Comparison of ENCODE assay signal across 25 cellular contexts in genomic region chr3:73964818-73965217, GRCh38.
A peak's percentile ranks its signal among the peaks of the same experiment; 100 is the strongest.
DNase-seq lines count a peak whose midpoint lies in the region; ATAC-seq, FAIRE-seq and TF ChIP-seq lines count a peak whose summit lies in the region.
"Had no signal": no experiment of that assay in that cellular context is flagged by ENCODE, and none has a peak within 500 bp of the region (broad histone marks: within the 10 kb centered on the region; RNA-seq: fewer than 3 reads in every experiment).

No MANE protein-coding gene starts in this region.

- H2AFZ ChIP-seq in HepG2 (ENCODE audit: low read length) (no peak overlapping the region), K562 (ENCODE audit: low read depth, low read length) (no peak overlapping the region), hepatocyte (no peak overlapping the region), mesenchymal stem cell (ENCODE audit: low read depth, low read length) (no peak overlapping the region)

- no peak overlapping the region for H2BK120ac ChIP-seq in mesenchymal stem cell (ENCODE audit: low read depth, low read length)

- H3K4ac ChIP-seq in mesenchymal stem cell (ENCODE audit: low read depth in 1 of 2, low read length in 2 of 2): no peak overlapping the region

- no peak overlapping the region for H2AK5ac ChIP-seq in mesenchymal stem cell (ENCODE audit: low read length, severe bottlenecking)

- H4K91ac ChIP-seq in mesenchymal stem cell (ENCODE audit: low read length): no peak overlapping the region

- no peaks in the 10 kb centered on the region for H3K9me2 ChIP-seq in hepatocyte (replicated peaks; ENCODE audit: insufficient read depth)

- no peak overlapping the region for H3K4me2 ChIP-seq in HepG2 (ENCODE audit: low read depth, low read length)
- no peak overlapping the region for H3K4me2 ChIP-seq in K562 (ENCODE audit: insufficient read depth, low read length)
- peak overlapping the region; percentile 17 for H3K4me2 ChIP-seq in hepatocyte
- no peak overlapping the region for H3K4me2 ChIP-seq in mesenchymal stem cell (ENCODE audit: low read length, poor library complexity, severe bottlenecking)
- H3K4me2 ChIP-seq: A549; BLaER1 treated with 17β-estradiol and CSF1 and Interleukin-3, amounts not matched to agents 10 nM and 100 nM had no signal

- H3K79me2 ChIP-seq in HepG2 (ENCODE audit: insufficient read depth, low read length): no peaks in the 10 kb centered on the region
- H3K79me2 ChIP-seq in K562 (ENCODE audit: control insufficient read depth, insufficient read depth, low read length): no peaks in the 10 kb centered on the region
- H3K79me2 ChIP-seq in hepatocyte: no peaks in the 10 kb centered on the region

- no peak for TF ChIP-seq EP300 in HepG2 (IDR thresholded peaks at IDR 0.05; ENCODE audit: low read depth in 2 of 2, low read length in 2 of 2)
- TF ChIP-seq EP300 in HepG2 (CRISPR knock-in tag; IDR thresholded peaks at IDR 0.05; ENCODE audit: borderline replicate concordance): no peak
- TF ChIP-seq EP300 in K562 (IDR thresholded peaks at IDR 0.05; ENCODE audit: low read length): no peak

- no peak overlapping the region for H2BK12ac ChIP-seq in mesenchymal stem cell (ENCODE audit: low read length in 2 of 2)

- no peaks in the 10 kb centered on the region for H4K20me1 ChIP-seq in HepG2 (ENCODE audit: insufficient read depth, low read length)
- no peaks in the 10 kb centered on the region for H4K20me1 ChIP-seq in K562 (replicated peaks; ENCODE audit: control insufficient read depth, insufficient read depth, low read length)
- no peaks in the 10 kb centered on the region for H4K20me1 ChIP-seq in hepatocyte (ENCODE audit: insufficient read depth, poor library complexity, severe bottlenecking)
- H4K20me1 ChIP-seq: BLaER1 treated with 17β-estradiol and CSF1 and Interleukin-3, amounts not matched to agents 10 nM and 100 nM had no signal

- H3K27me3 ChIP-seq in HepG2 (ENCODE audit: control insufficient read depth in 1 of 2, insufficient read depth in 2 of 2, low read length in 2 of 2) (no peaks in the 10 kb centered on the region), right lobe of liver (no peaks in the 10 kb centered on the region), K562 (ENCODE audit: control insufficient read depth in 2 of 2, insufficient read depth in 2 of 2, low read length in 2 of 2) (no peaks in the 10 kb centered on the region), hepatocyte (no peaks in the 10 kb centered on the region), mesenchymal stem cell (ENCODE audit: control insufficient read depth in 1 of 2, insufficient read depth in 1 of 2, low read length in 2 of 2) (peaks cover 0 to 4% of the 10 kb centered on the region in 2 experiments)
- no peaks in the 10 kb centered on the region for H3K27me3 ChIP-seq in effector memory CD4-positive, alpha-beta T cell (replicated peaks; ENCODE audit: control insufficient read depth, insufficient read depth, low read length, poor library complexity, severe bottlenecking)
- H3K27me3 ChIP-seq: BLaER1 treated with 17β-estradiol and CSF1 and Interleukin-3, amounts not matched to agents 10 nM and 100 nM had no signal

- no peak overlapping the region for H3K14ac ChIP-seq in mesenchymal stem cell (ENCODE audit: low read length in 2 of 2)

- no peaks in the 10 kb centered on the region for H3K36me3 ChIP-seq in HepG2 (replicated peaks in 1 of 2; ENCODE audit: control insufficient read depth in 1 of 2, insufficient read depth in 2 of 2, low read length in 2 of 2)
- no peaks in the 10 kb centered on the region for H3K36me3 ChIP-seq in right lobe of liver
- H3K36me3 ChIP-seq in K562 (ENCODE audit: control insufficient read depth, insufficient read depth, low read length): no peaks in the 10 kb centered on the region
- no peaks in the 10 kb centered on the region for H3K36me3 ChIP-seq in hepatocyte (replicated peaks; ENCODE audit: insufficient read depth, low read depth)
- H3K36me3 ChIP-seq in mesenchymal stem cell (ENCODE audit: control insufficient read depth in 1 of 2, insufficient read depth in 2 of 2, low read depth in 1 of 2, low read length in 2 of 2): no peaks in the 10 kb centered on the region
- no peaks in the 10 kb centered on the region for H3K36me3 ChIP-seq in effector memory CD4-positive, alpha-beta T cell (ENCODE audit: control insufficient read depth, insufficient read depth, low read length)
- H3K36me3 ChIP-seq: BLaER1 treated with 17β-estradiol and CSF1 and Interleukin-3, amounts not matched to agents 10 nM and 100 nM had no signal

- no peaks in the 10 kb centered on the region for H3K79me1 ChIP-seq in mesenchymal stem cell (replicated peaks; ENCODE audit: low read length, poor library complexity, severe bottlenecking)

- H3K18ac ChIP-seq in mesenchymal stem cell (ENCODE audit: low read depth in 1 of 2, low read length in 2 of 2): no peak overlapping the region

- H3K9me3 ChIP-seq in HepG2 (ENCODE audit: low read length) (no peaks in the 10 kb centered on the region; the same call in 1 of the 2 replicates), right lobe of liver (peaks cover 0 to 2% (median under 1%) of the 10 kb centered on the region in 4 donors), K562 (replicated peaks; ENCODE audit: control insufficient read depth, insufficient read depth, low read depth, low read length) (no peaks in the 10 kb centered on the region), hepatocyte (ENCODE audit: low read depth) (no peaks in the 10 kb centered on the region), mesenchymal stem cell (ENCODE audit: control insufficient read depth, low read length) (peaks cover 19% of the 10 kb centered on the region)
- H3K9me3 ChIP-seq in effector memory CD4-positive, alpha-beta T cell (ENCODE audit: control insufficient read depth, low read length): no peaks in the 10 kb centered on the region
- H3K9me3 ChIP-seq: Caco-2 had no signal

- in situ Hi-C loops in HepG2 (cut with HindIII; ENCODE audit: extremely low pct_ligation_motif_present, low pct_unique_long_range_greater_than_20kb) (no loop called here), K562 (cut with MboI) (no loop called here)

- peak overlapping the region; percentile 31 for H2BK5ac ChIP-seq in mesenchymal stem cell (ENCODE audit: low read depth, low read length, poor library complexity, severe bottlenecking)

- TF ChIP-seq CTCF in HepG2 (CRISPR knock-in tag; IDR thresholded peaks at IDR 0.05) (no peak), right lobe of liver (IDR thresholded peaks at IDR 0.05) (no peak), K562 (IDR thresholded peaks at IDR 0.05 in 2 of 3, conservative IDR thresholded peaks at IDR 0.05 in 1 of 3; ENCODE audit: insufficient read depth in 2 of 3, low read depth in 1 of 3, low read length in 3 of 3) (no peak), hepatocyte (IDR thresholded peaks at IDR 0.05; ENCODE audit: poor library complexity) (no peak)

- POLR2A ChIA-PET in HepG2 (lab: Yijun Ruan, JAX) (no interaction called here), K562 (lab: Yijun Ruan, JAX) (no interaction called here)

- TF ChIP-seq POLR2A in HepG2 (IDR thresholded peaks at IDR 0.05; ENCODE audit: insufficient read depth in 1 of 2, low read depth in 2 of 2, low read length in 2 of 2) (no peak), right lobe of liver (IDR thresholded peaks at IDR 0.05) (no peak), K562 (conservative IDR thresholded peaks at IDR 0.05) (no peak)

- intact Hi-C loops in HepG2 (cut with micrococcal nuclease; ENCODE audit: unreplicated experiment): no loop called here
- intact Hi-C loops in right lobe of liver (cut with DNase I): no loop called here
- intact Hi-C loops in K562 (cut with micrococcal nuclease): no loop called here

- no peak overlapping the region for H3K9ac ChIP-seq in HepG2 (ENCODE audit: insufficient read depth, low read depth, low read length)
- no peak overlapping the region for H3K9ac ChIP-seq in K562 (ENCODE audit: insufficient read depth in 1 of 2, low read depth in 2 of 2, low read length in 2 of 2)
- H3K9ac ChIP-seq in mesenchymal stem cell (ENCODE audit: low read length): no peak overlapping the region
- H3K9ac ChIP-seq: BLaER1 treated with 17β-estradiol and CSF1 and Interleukin-3, amounts not matched to agents 10 nM and 100 nM had no signal

- H3K4me1 ChIP-seq in HepG2 (ENCODE audit: insufficient read depth, low read length) (no peaks in the 10 kb centered on the region), right lobe of liver (no peaks in the 10 kb centered on the region), K562 (replicated peaks in 1 of 2; ENCODE audit: control insufficient read depth in 2 of 2, insufficient read depth in 2 of 2, low read length in 2 of 2) (no peaks in the 10 kb centered on the region), hepatocyte (ENCODE audit: insufficient read depth) (peaks cover 6% of the 10 kb centered on the region), mesenchymal stem cell (ENCODE audit: control insufficient read depth, insufficient read depth, low read depth, low read length) (no peaks in the 10 kb centered on the region)
- no peaks in the 10 kb centered on the region for H3K4me1 ChIP-seq in effector memory CD4-positive, alpha-beta T cell (ENCODE audit: control insufficient read depth, insufficient read depth, low read length, poor library complexity, severe bottlenecking)
- H3K4me1 ChIP-seq: A549, Caco-2 had no signal

- H3K4me3 ChIP-seq in HepG2 (replicated peaks in 1 of 3; ENCODE audit: insufficient read depth in 1 of 3, low read depth in 2 of 3, low read length in 3 of 3) (no peak overlapping the region), right lobe of liver (no peak overlapping the region), K562 (no peak overlapping the region), hepatocyte (no peak overlapping the region), mesenchymal stem cell (ENCODE audit: insufficient read depth in 1 of 2, low read depth in 1 of 2, low read length in 2 of 2) (no peak overlapping the region)
- H3K4me3 ChIP-seq in effector memory CD4-positive, alpha-beta T cell (ENCODE audit: insufficient read depth, low read depth, low read length, poor library complexity, severe bottlenecking): no peak overlapping the region
- H3K4me3 ChIP-seq: A549; BLaER1 treated with 17β-estradiol and CSF1 and Interleukin-3, amounts not matched to agents 10 nM and 100 nM; GM12878 had no signal

- H3K9me1 ChIP-seq in K562 (ENCODE audit: control insufficient read depth, insufficient read depth, low read length): no peaks in the 10 kb centered on the region

- H2BK15ac ChIP-seq in mesenchymal stem cell (ENCODE audit: low read depth, poor library complexity, severe bottlenecking): no peak overlapping the region

- 63% methylated on average over 1 of the region's 1 CpG for WGBS in HepG2 (ENCODE audit: low lambda C conversion rate)
- 79% methylated on average over 1 of the region's 1 CpG for WGBS in right lobe of liver (ENCODE audit: insufficient coverage, low coverage, low lambda C conversion rate, missing lambda C conversion rate)
- WGBS in K562 (ENCODE audit: insufficient coverage, low coverage, missing lambda C conversion rate): 0% methylated on average over 1 of the region's 1 CpG
- 100% methylated on average over 1 of the region's 1 CpG for WGBS in hepatocyte (ENCODE audit: low lambda C conversion rate, missing lambda C conversion rate)
- WGBS in mesenchymal stem cell: no CpG with 5 or more reads among the region's 1 CpG

- no peak for FAIRE-seq in HepG2 (lab: Jason Lieb, UNC)
- no peak for FAIRE-seq in K562 (lab: Jason Lieb, UNC)
- FAIRE-seq: A549, D721Med, GM12878, GM12892, GM18507, GM19239 had no signal

- no peak overlapping the region for H3K23ac ChIP-seq in mesenchymal stem cell (ENCODE audit: low read length in 2 of 2)

- no peak overlapping the region for H3K27ac ChIP-seq in HepG2 (ENCODE audit: extremely low read length, insufficient read depth, low read length)
- H3K27ac ChIP-seq in right lobe of liver: no peak overlapping the region
- no peak overlapping the region for H3K27ac ChIP-seq in K562 (ENCODE audit: extremely low read depth, low read depth, low read length)
- H3K27ac ChIP-seq in hepatocyte: no peak overlapping the region
- no peak overlapping the region for H3K27ac ChIP-seq in mesenchymal stem cell (ENCODE audit: low read length, poor library complexity, severe bottlenecking)
- H3K27ac ChIP-seq in effector memory CD4-positive, alpha-beta T cell (ENCODE audit: insufficient read depth, low read length, poor library complexity, severe bottlenecking): no peak overlapping the region
- H3K27ac ChIP-seq: 22Rv1; A549; BLaER1 treated with 17β-estradiol and CSF1 and Interleukin-3, amounts not matched to agents 10 nM and 100 nM; C4-2B had no signal

- ATAC-seq in HepG2: no peak
- ATAC-seq in right lobe of liver: no peak
- ATAC-seq in K562: no peak
- ATAC-seq in GM18520 (IDR thresholded peaks at IDR 0.05; ENCODE audit: unreplicated experiment): no peak
- ATAC-seq: A549; CD8-positive, alpha-beta T cell; GM12878 had no signal

- H4K8ac ChIP-seq in mesenchymal stem cell (ENCODE audit: low read length): no peak overlapping the region

- TF ChIP-seq RAD21 in HepG2 (CRISPR knock-in tag; IDR thresholded peaks at IDR 0.05) (no peak), K562 (CRISPR knock-in tag; conservative IDR thresholded peaks at IDR 0.05 in 1 of 2, IDR thresholded peaks at IDR 0.05 in 1 of 2) (no peak)

- CTCF ChIA-PET in HepG2 (lab: Yijun Ruan, JAX; ENCODE audit: low intra/inter-chr PET ratio, low total read pairs): no interaction called here
- CTCF ChIA-PET in K562 (lab: Yijun Ruan, JAX; ENCODE audit: low intra/inter-chr PET ratio): no interaction called here

- BruUV-seq in HepG2 (replicated peaks; lab: Mats Ljungman, UMichigan) (no TSS peak), K562 (replicated peaks; lab: Mats Ljungman, UMichigan) (no TSS peak)

- no peak for DNase-seq in HepG2 (ENCODE audit: low spot score)
- DNase-seq in right lobe of liver: no peak
- DNase-seq in K562 (ENCODE audit: extremely low read depth in 1 of 4, low spot score in 3 of 4): no peak
- no peak for DNase-seq in hepatocyte (ENCODE audit: low spot score)
- DNase-seq in mesenchymal stem cell: no peak
- no peak for DNase-seq in effector memory CD4-positive, alpha-beta T cell
- no peak for DNase-seq in DMS79 treated with DMSO at 0.1 percent for 48 hours (lab: John Stamatoyannopoulos, UW)
- DNase-seq: AML-193; Caco-2; Calu3; CD4-positive, alpha-beta T cell; CD8-positive, alpha-beta T cell; DND-41; EL; GDM1 had no signal

Comparison
In these comparisons a context has a peak if more than half of its experiments do, and no peak if none do; other contexts are left out.
1. Of the 241 proteins assayed by ChIP-seq in both HepG2 and K562: peak only in HepG2: none; only in K562: none; in both: CEBPB; in neither: 239; mixed calls (peak in some experiments, not most) for 1.